ENCODE assay signal across 17 cellular contexts in the genomic region with DNA sequence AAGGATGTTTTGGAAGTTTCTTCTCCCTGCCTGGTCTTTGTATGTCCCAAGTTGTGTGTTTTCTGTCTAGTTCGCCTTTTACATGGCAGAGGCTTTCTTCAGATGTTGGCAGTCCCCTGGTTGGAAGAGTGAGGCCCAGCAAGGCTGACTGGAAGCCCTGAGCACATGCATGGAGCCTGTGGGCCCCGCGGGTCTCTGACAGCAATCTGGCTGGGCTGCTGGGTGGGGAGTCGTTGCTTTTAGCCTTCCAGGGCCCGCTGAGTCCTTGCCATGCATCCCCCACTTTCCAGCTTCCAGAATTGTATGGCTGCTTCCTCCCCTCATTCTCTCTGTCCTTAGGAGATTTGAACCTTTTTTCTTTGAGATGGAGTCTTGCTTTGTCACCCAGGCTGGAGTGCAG.
"Had no signal": no experiment of that assay in that cellular context is flagged by ENCODE, and none has a peak within 500 bp of the region (broad histone marks: within the 10 kb centered on the region; RNA-seq: fewer than 3 reads in every experiment).

No MANE protein-coding gene starts in this region.

- ATAC-seq: effector memory CD8-positive, alpha-beta T cell; gastroesophageal sphincter; left cardiac atrium; left ventricle myocardium superior; naive thymus-derived CD8-positive, alpha-beta T cell had no signal

- H3K27me3 Mint-ChIP-seq: dendritic cell treated with granulocyte-macrophage colony-stimulating factor and Interleukin-4, amounts not matched to agents 40 ng/mL and 50 ng/mL, for 4 days; effector memory CD8-positive, alpha-beta T cell; naive thymus-derived CD8-positive, alpha-beta T cell; type B pancreatic cell had no signal

- H3K4me1 ChIP-seq: uterus had no signal

- H3K27ac ChIP-seq: epithelial cell of prostate, esophagus muscularis mucosa, gastroesophageal sphincter, neutrophil, right atrium auricular region, uterus had no signal

- DNase-seq: effector memory CD8-positive, alpha-beta T cell; immature natural killer cell; kidney; left cardiac atrium; left ventricle myocardium superior; naive thymus-derived CD8-positive, alpha-beta T cell; stimulated activated CD4-positive, alpha-beta T cell treated with anti-CD3 and anti-CD28 coated beads, Interleukin-2, amount 100 ng/mL, for 48 hours; stimulated activated naive CD4-positive, alpha-beta T cell treated with Interleukin-2 at 50 U/mL for 16 hours; uterus had no signal

- H3K36me3 ChIP-seq: right atrium auricular region, uterus had no signal

- H3K27me3 ChIP-seq: esophagus muscularis mucosa, gastroesophageal sphincter, neutrophil, right atrium auricular region, uterus had no signal

- H3K4me3 ChIP-seq: esophagus muscularis mucosa, gastroesophageal sphincter, right atrium auricular region, smooth muscle cell, uterus had no signal

- H3K4me3 Mint-ChIP-seq: dendritic cell treated with granulocyte-macrophage colony-stimulating factor and Interleukin-4, amounts not matched to agents 40 ng/mL and 50 ng/mL, for 4 days; effector memory CD8-positive, alpha-beta T cell; immature natural killer cell; naive thymus-derived CD8-positive, alpha-beta T cell; type B pancreatic cell had no signal

- H3K9me3 ChIP-seq: neutrophil, right atrium auricular region, uterus had no signal

- H3K27ac Mint-ChIP-seq: dendritic cell treated with granulocyte-macrophage colony-stimulating factor and Interleukin-4, amounts not matched to agents 40 ng/mL and 50 ng/mL, for 4 days; effector memory CD8-positive, alpha-beta T cell; type B pancreatic cell had no signal
